ENCODE assay signal across 8 cellular contexts in genomic region chr20:43916073-43916874, GRCh38. TPM values are rescaled to one million over a fixed set of nuclear protein-coding genes. Genes with fewer than 3 reads are reported as not detected.
DNase-seq lines count a peak whose midpoint lies in the region; ATAC-seq and TF ChIP-seq lines count a peak whose summit lies in the region.

No MANE protein-coding gene starts in this region.

- H3K4me3 ChIP-seq in AG09309 (ENCODE audit: control insufficient read depth, low read depth, low read length) (peak overlapping the region; percentile 61), IMR-90 (ENCODE audit: insufficient read depth, low read depth, low read length) (peak overlapping the region; percentile 56), mucosa of descending colon (no peak overlapping the region)

- H3K9me3 ChIP-seq in IMR-90 (ENCODE audit: control insufficient read depth, insufficient read depth, low read length) (peaks cover 8% of the 10 kb centered on the region), mucosa of descending colon (no peaks in the 10 kb centered on the region)

- H2BK20ac ChIP-seq in IMR-90 (ENCODE audit: low read depth, low read length), result peak overlapping the region; percentile 34; the same call in 1 of the 2 replicates

- peaks cover 31 to 59% of the 10 kb centered on the region in 2 experiments for H3K79me1 ChIP-seq in IMR-90 (ENCODE audit: low read depth in 1 of 2, low read length in 2 of 2)

- peak overlapping the region; percentile 82 for H2BK120ac ChIP-seq in IMR-90 (ENCODE audit: low read depth, low read length)

- peak overlapping the region; percentile 61 for H2BK5ac ChIP-seq in IMR-90 (ENCODE audit: low read depth, low read length, poor library complexity, severe bottlenecking)

- dilution Hi-C loops in IMR-90 (cut with HindIII; ENCODE audit: low sequenced_read_pairs, unreplicated experiment), result no loop called here

- H3K4ac ChIP-seq in IMR-90 (ENCODE audit: low read depth, low read length), result peak overlapping the region; percentile 90

- H2AFZ ChIP-seq in IMR-90 (replicated peaks; ENCODE audit: low read length, poor library complexity), result peak overlapping the region; percentile 86

- POLR2A ChIA-PET in IMR-90 (lab: Charles Lee; ENCODE audit: unreplicated experiment), result no interaction called here

- 5% methylated on average over 17 of the region's 50 CpGs; no CpG with 5 or more reads in 1 of the 2 experiments for WGBS in IMR-90 (ENCODE audit: extremely low coverage in 2 of 2, insufficient read length in 1 of 2), 2 experiments

- TF ChIP-seq POLR2A in IMR-90 (IDR thresholded peaks at IDR 0.05; ENCODE audit: low read depth, low read length), result no peak

- H3K27ac ChIP-seq in IMR-90 (ENCODE audit: insufficient read depth, low read length), result peak overlapping the region; percentile 89

- H3K14ac ChIP-seq in IMR-90 (replicated peaks; ENCODE audit: low read depth, low read length), result peak overlapping the region; percentile 90

- peak overlapping the region; percentile 84 for H4K91ac ChIP-seq in IMR-90 (ENCODE audit: insufficient read depth, low read depth, low read length)

- peak overlapping the region; percentile 71 for H3K56ac ChIP-seq in IMR-90 (ENCODE audit: extremely low read depth, insufficient read depth, low read length)

- no peak for TF ChIP-seq CTCF in AG09309 (IDR thresholded peaks at IDR 0.05; ENCODE audit: control insufficient read depth, insufficient read depth, low read depth, low read length, missing control alignments)
- TF ChIP-seq CTCF in IMR-90 (conservative IDR thresholded peaks at IDR 0.05; ENCODE audit: low read depth, low read length), result no peak
- no peak for TF ChIP-seq CTCF in mucosa of descending colon (IDR thresholded peaks at IDR 0.05)

- no TSS peak for BruUV-seq in IMR-90 (replicated peaks; lab: Mats Ljungman, UMichigan)

- peak overlapping the region; percentile 96 for H2AK5ac ChIP-seq in IMR-90 (ENCODE audit: low read depth, low read length)

- peak overlapping the region; percentile 12; the same call in 2 of the 3 replicates for H2BK15ac ChIP-seq in IMR-90 (ENCODE audit: low read depth, low read length)

- CTCF ChIA-PET in IMR-90 (lab: Yijun Ruan, JAX), result interaction anchor here (1.3 kb wide), 1 partner anchor 25 kb away, joined by 4 read pairs; no protein-coding TSS in a partner anchor

- ATAC-seq in IMR-90 (ENCODE audit: low read depth) (peak; percentile 33), mucosa of descending colon (peak; percentile 40), HG02938 (IDR thresholded peaks at IDR 0.05; ENCODE audit: unreplicated experiment) (no peak)

- H3K9me1 ChIP-seq in IMR-90 (ENCODE audit: insufficient read depth, low read length), result peaks cover 22% of the 10 kb centered on the region

- peak overlapping the region; percentile 63 for H2AK9ac ChIP-seq in IMR-90 (replicated peaks; ENCODE audit: low read depth, low read length, poor library complexity)

- no peak for TF ChIP-seq RAD21 in IMR-90 (IDR thresholded peaks at IDR 0.05; ENCODE audit: low read length)

- DNase-seq in AG09309 (ENCODE audit: low read depth) (no peak), IMR-90 (no peak), dermis blood vessel endothelial cell (peak; percentile 24), mucosa of descending colon (peak in 1 of 3 donors; percentile 45), glomerular visceral epithelial cell (ENCODE audit: extremely low spot score) (no peak), NCI-H524 treated with DMSO at 0.1 percent for 48 hours (lab: John Stamatoyannopoulos, UW) (no peak), NCI-H524 (lab: John Stamatoyannopoulos, UW) (no peak)

- H3K23ac ChIP-seq in IMR-90 (ENCODE audit: low read depth, low read length), result peak overlapping the region; percentile 97

- H4K5ac ChIP-seq in IMR-90 (ENCODE audit: low read depth, low read length), result peak overlapping the region; percentile 59

- peaks cover 7% of the 10 kb centered on the region for H3K4me1 ChIP-seq in IMR-90 (ENCODE audit: control insufficient read depth, insufficient read depth, low read length)
- H3K4me1 ChIP-seq in mucosa of descending colon (ENCODE audit: low read depth), result peaks cover 9% of the 10 kb centered on the region

- H3K18ac ChIP-seq in IMR-90 (ENCODE audit: low read depth, low read length), result peak overlapping the region; percentile 49

- intact Hi-C loops in IMR-90 (cut with micrococcal nuclease) (loop anchor here (2.0 to 5.0 kb wide), 2 partner anchors 23 to 164 kb away; no protein-coding TSS in a partner anchor), mucosa of descending colon (cut with DNase I, micrococcal nuclease) (no loop called here)

- peaks cover 40% of the 10 kb centered on the region for H4K20me1 ChIP-seq in IMR-90 (ENCODE audit: insufficient read depth, low read length)

- peak overlapping the region; percentile 89 for H3K4me2 ChIP-seq in IMR-90 (ENCODE audit: low read depth, low read length)

- peak overlapping the region; percentile 52 to 80 for H4K8ac ChIP-seq in IMR-90 (ENCODE audit: low read depth in 2 of 2, low read length in 2 of 2)

- H3K36me3 ChIP-seq in IMR-90 (ENCODE audit: control insufficient read depth, insufficient read depth, low read length) (no peaks in the 10 kb centered on the region), mucosa of descending colon (ENCODE audit: low read depth) (no peaks in the 10 kb centered on the region)

- in situ Hi-C loops in IMR-90 (cut with MboI; ENCODE audit: low sequenced_read_pairs), result loop anchor here (10.0 kb wide), 1 partner anchor 161 kb away; no protein-coding TSS in a partner anchor

- H3K27me3 ChIP-seq in IMR-90 (ENCODE audit: control insufficient read depth, insufficient read depth, low read length), result no peaks in the 10 kb centered on the region

- peak overlapping the region; percentile 64 for H3K9ac ChIP-seq in IMR-90 (ENCODE audit: low read depth, low read length)

TF ChIP-seq in IMR-90, 13 proteins besides CTCF, POLR2A, EP300 and RAD21:
- TF ChIP-seq CHD1 (IDR thresholded peaks at IDR 0.05; ENCODE audit: low read depth, low read length) (no peak), RCOR1 (IDR thresholded peaks at IDR 0.05; ENCODE audit: insufficient replicate concordance, low read length) (no peak), MAZ (IDR thresholded peaks at IDR 0.05; ENCODE audit: borderline replicate concordance, low read depth, low read length) (peak; percentile 34; the same call in 1 of the 2 replicates), CEBPB (IDR thresholded peaks at IDR 0.05; ENCODE audit: low read depth, low read length) (no peak), RFX5 (IDR thresholded peaks at IDR 0.05; ENCODE audit: low read depth, low read length) (no peak), NFE2L2 (IDR thresholded peaks at IDR 0.05; ENCODE audit: low read depth, low read length) (no peak; the same call in 1 of the 2 replicates)

RNA-seq across cellular contexts. Expression of gene TOX2, which starts 1.6 kb away (rescaled TPM):
- 1.1 and 1.3 TPM in 2 replicates for total RNA-seq in IMR-90 (2012; rRNA removed)
- polyA plus RNA-seq in IMR-90 (2012; rRNA removed), result 17.2 and 17.5 TPM in 2 replicates
- 14.6 and 25.9 TPM in 2 replicates for polyA plus RNA-seq in IMR-90 (2012; cell fraction: cytosol; rRNA removed)
- 17.1 and 23.2 TPM in 2 replicates for polyA plus RNA-seq in IMR-90 (2012; cell fraction: nucleus; rRNA removed; ENCODE audit: low replicate concordance)
- 0.88 and 1.5 TPM in 2 replicates for total RNA-seq in dermis blood vessel endothelial cell
- total RNA-seq in mucosa of descending colon, result 1 to 10 TPM; 2.9 to 6.1 (median 5.5) TPM
